8 cellular contexts compared by ENCODE assay signal in the genomic region with DNA sequence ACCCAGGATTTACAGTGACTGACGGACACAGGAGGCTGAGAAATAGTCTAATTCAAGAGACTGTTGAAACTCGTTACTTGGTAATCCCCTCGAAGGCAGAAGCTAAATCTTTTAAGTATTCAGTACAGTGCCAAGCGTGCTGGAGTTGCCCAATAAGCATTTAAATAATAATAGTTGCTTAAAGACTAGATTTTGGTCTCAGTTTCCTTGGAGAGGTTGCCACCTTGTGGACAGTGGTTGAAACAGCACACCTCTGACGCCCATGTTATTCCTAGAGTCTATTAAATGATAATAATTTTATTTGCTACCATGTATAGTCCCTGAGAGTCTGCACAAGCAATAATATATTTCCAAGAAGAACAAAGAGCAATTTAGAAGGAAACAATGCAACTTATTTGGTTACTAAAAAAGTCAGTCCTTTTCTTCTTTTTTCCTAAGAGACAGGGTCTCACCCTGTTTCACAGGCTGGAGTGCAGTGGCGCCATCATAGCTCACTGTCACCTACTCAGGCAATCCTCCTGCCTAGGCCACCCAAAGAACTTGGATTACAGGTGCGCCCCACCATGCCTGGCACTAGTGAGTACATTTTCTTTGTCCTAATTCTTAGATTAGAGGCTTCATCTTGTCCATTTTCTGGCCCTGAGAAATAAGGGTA.
DNase-seq lines count a peak whose midpoint lies in the region; ATAC-seq and TF ChIP-seq lines count a peak whose summit lies in the region.

No MANE protein-coding gene starts in this region.

- H3K4me3 ChIP-seq in OCI-LY3 (ENCODE audit: low read length), result no peak overlapping the region

- intact Hi-C loops in head of caudate nucleus (cut with DNase I), result loop anchor here (5.0 kb wide), 1 partner anchor 347 kb away; no protein-coding TSS in a partner anchor

- in situ Hi-C loops in ACHN (cut with HindIII; ENCODE audit: low pct_ligation_motif_present, low pct_unique_long_range_greater_than_20kb, low sequenced_read_pairs), result loop anchor here (10.0 kb wide), 1 partner anchor 360 kb away; no protein-coding TSS in a partner anchor

- H3K4me1 ChIP-seq in OCI-LY3 (ENCODE audit: low read length), result peaks cover 5% of the 10 kb centered on the region

- peak; percentile 60 for TF ChIP-seq CTCF in GM12874 (IDR thresholded peaks at IDR 0.05; ENCODE audit: insufficient read depth, low read depth, low read length)
- peak; percentile 93 for TF ChIP-seq CTCF in OCI-LY3 (IDR thresholded peaks at IDR 0.05; ENCODE audit: low read depth, low read length)

- no peak overlapping the region for H3K9ac ChIP-seq in OCI-LY3 (ENCODE audit: low read length)

- H3K27ac ChIP-seq in OCI-LY3 (ENCODE audit: low read length), result no peak overlapping the region

- H3K4me2 ChIP-seq in OCI-LY3 (ENCODE audit: low read length), result no peak overlapping the region

- ATAC-seq in HG03045 (IDR thresholded peaks at IDR 0.05; ENCODE audit: unreplicated experiment), result no peak

- no peaks in the 10 kb centered on the region for H3K36me3 ChIP-seq in OCI-LY3 (replicated peaks; ENCODE audit: low read depth, low read length)

- peak; percentile 81 for DNase-seq in ACHN
- peak; percentile 40 for DNase-seq in HS-27A (ENCODE audit: low read depth)
- DNase-seq in activated naive CD4-positive, alpha-beta T cell treated with Interleukin-2 at 50 U/mL for 16 hours, result peak; percentile 32
- DNase-seq in head of caudate nucleus, result peak in 41 of 42 donors; percentile 22 to 84 (median 59)
- peak; percentile 57 for DNase-seq in renal cortical epithelial cell (ENCODE audit: low read depth)

- no peaks in the 10 kb centered on the region for H3K79me2 ChIP-seq in OCI-LY3 (ENCODE audit: low read length)

- no peaks in the 10 kb centered on the region for H3K9me3 ChIP-seq in OCI-LY3 (ENCODE audit: insufficient read depth, low read length)

- H4K20me1 ChIP-seq in OCI-LY3 (ENCODE audit: insufficient read depth, low read length), result no peaks in the 10 kb centered on the region

- no peak overlapping the region for H2AFZ ChIP-seq in OCI-LY3 (ENCODE audit: low read depth, low read length)

- H3K27me3 ChIP-seq in OCI-LY3 (ENCODE audit: low read depth, low read length), result peaks cover 24% of the 10 kb centered on the region
